In the genomic region with DNA sequence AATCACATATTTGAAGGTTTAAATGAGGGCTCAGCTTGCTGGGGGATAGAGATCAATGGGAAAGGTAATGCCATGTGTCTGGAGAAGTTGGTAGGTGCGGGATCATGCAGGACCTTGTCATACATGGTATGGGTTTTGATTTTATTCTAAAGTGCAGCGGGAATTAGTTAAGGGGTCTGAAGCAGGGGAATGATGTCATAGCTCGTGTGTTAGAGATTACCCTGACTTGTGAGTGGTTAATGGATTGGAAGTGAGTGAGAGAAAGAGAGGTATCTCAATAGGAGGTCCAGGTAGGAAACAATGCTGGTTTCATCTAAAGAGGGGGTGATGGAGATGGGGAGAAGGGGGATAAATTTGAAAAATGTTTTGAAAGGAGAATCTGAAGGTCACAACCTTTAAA, we compare ENCODE assay signal across 7 cellular contexts.
"Had no signal": no experiment of that assay in that cellular context is flagged by ENCODE, and none has a peak within 500 bp of the region (broad histone marks: within the 10 kb centered on the region; RNA-seq: fewer than 3 reads in every experiment).

No MANE protein-coding gene starts in this region.

- H3K36me3 Mint-ChIP-seq: IgD-negative memory B cell had no signal

- H3K4me3 ChIP-seq: K562 had no signal

- H3K4me1 Mint-ChIP-seq: IgD-negative memory B cell had no signal

- H3K27ac ChIP-seq: HL-60 had no signal

- H3K4me3 Mint-ChIP-seq: IgD-negative memory B cell had no signal

- FAIRE-seq: HTR-8/SVneo, K562 had no signal

- ATAC-seq: K562 had no signal

- DNase-seq: IMR-90, KBM-7, KG1 had no signal

- H3K27ac Mint-ChIP-seq: IgD-negative memory B cell had no signal
